ENCODE assay signal across 8 cellular contexts in the genomic region with DNA sequence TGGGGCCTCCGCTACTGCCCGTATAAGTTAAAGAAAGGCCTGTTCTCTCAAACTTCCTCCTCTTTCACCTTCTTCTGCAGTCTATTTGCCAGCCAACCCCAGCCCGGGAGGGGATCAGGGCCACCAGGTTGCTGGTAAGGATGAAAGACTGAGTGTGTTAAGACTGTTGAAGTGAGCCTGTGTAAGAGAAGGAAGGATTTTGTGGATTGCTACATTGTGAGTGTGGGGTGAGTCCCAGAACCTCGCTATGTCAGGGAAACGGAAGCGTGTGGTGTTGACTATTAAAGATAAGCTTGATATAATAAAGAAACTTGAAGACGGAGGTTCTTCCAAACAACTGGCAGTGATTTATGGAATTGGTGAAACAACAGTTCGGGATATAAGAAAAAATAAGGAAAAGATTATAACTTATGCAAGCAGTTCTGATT. TPM values are rescaled to one million over a fixed set of nuclear protein-coding genes. Genes with fewer than 3 reads are reported as not detected.
A peak's percentile ranks its signal among the peaks of the same experiment; 100 is the strongest.
DNase-seq lines count a peak whose midpoint lies in the region; ATAC-seq and TF ChIP-seq lines count a peak whose summit lies in the region.

No MANE protein-coding gene starts in this region.

- peak overlapping the region; percentile 95 for H3K27ac Mint-ChIP-seq in neural crest cell (ENCODE audit: unreplicated experiment)

- H3K9me3 Mint-ChIP-seq in neural crest cell, result peaks cover 3% of the 10 kb centered on the region

- peaks cover 15% of the 10 kb centered on the region for H3K36me3 Mint-ChIP-seq in neural crest cell (ENCODE audit: low read depth)

- peak overlapping the region; percentile 89 for H3K27ac ChIP-seq in RWPE1

- no peaks in the 10 kb centered on the region for H3K27me3 Mint-ChIP-seq in neural crest cell (ENCODE audit: low read depth)

- H3K4me3 Mint-ChIP-seq in neural crest cell, result peak overlapping the region; percentile 98

- CTCF ChIA-PET in RWPE1 (lab: Yijun Ruan, JAX), result interaction anchor here (0.9 kb wide), 1 partner anchor 47 kb away, joined by 4 read pairs; a partner anchor contains a TSS

- DNase-seq in RWPE1 (ENCODE audit: low spot score), result no peak
- no peak for DNase-seq in neural crest cell (ENCODE audit: low read depth, low spot score)
- no peak for DNase-seq in 8988T
- DNase-seq in NCI-H1092 treated with DMSO at 0.1 percent for 48 hours (lab: John Stamatoyannopoulos, UW), result no peak
- no peak for DNase-seq in DMS153 treated with DMSO at 0.1 percent for 48 hours (lab: John Stamatoyannopoulos, UW; ENCODE audit: unreplicated experiment)

- peaks cover 37% of the 10 kb centered on the region for H3K4me1 Mint-ChIP-seq in neural crest cell

- POLR2A ChIA-PET in RWPE1 (lab: Yijun Ruan, JAX; ENCODE audit: low non-redundant PET), result no interaction called here

- no peak for TF ChIP-seq CTCF in RWPE1 (conservative IDR thresholded peaks at IDR 0.05; ENCODE audit: low read depth)
- TF ChIP-seq CTCF in neural crest cell (conservative IDR thresholded peaks at IDR 0.05), result no peak

- ATAC-seq in GM18870 (IDR thresholded peaks at IDR 0.05; ENCODE audit: unreplicated experiment) (peak; percentile 0), esophagus mucosa (peak; percentile 4), HG03378 (IDR thresholded peaks at IDR 0.05; ENCODE audit: unreplicated experiment) (no peak)

RNA-seq across cellular contexts. Expression of a gene that starts 0.6 kb away (rescaled TPM):
- total RNA-seq in esophagus mucosa (4.1 TPM), neural crest cell (8.2 and 8.9 TPM in 2 replicates)

RNA-seq across cellular contexts. Expression of a gene that starts 0.7 kb away (rescaled TPM):
- 5.3 TPM for total RNA-seq in esophagus mucosa
- total RNA-seq in neural crest cell, result 29.5 and 34.7 TPM in 2 replicates

RNA-seq across cellular contexts. Expression of a gene that starts 47.4 kb away (rescaled TPM):
- total RNA-seq in esophagus mucosa, result 4.5 TPM
- total RNA-seq in neural crest cell, result 18.7 and 20.5 TPM in 2 replicates
